19 cellular contexts compared by ENCODE assay signal in the genomic region with DNA sequence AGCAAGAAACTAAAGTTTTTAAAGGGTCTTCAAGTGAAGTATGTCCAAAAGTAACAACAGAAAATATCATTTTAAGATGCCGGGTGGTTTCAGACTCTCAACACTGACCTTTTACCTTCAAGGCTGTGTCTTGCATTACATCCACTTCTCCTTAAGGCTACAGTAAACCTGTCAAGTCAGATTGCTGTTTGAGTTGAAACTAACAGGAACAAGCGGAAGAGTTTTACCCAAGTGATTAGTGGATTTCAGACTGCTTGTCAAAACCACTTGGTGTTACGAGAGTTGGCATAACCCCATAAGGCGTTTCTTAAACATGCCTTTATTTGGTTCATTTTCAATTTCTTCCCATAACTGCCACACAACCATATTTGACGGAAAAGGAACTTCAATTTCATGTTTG.
A peak's percentile ranks its signal among the peaks of the same experiment; 100 is the strongest.
DNase-seq lines count a peak whose midpoint lies in the region; ATAC-seq, FAIRE-seq and TF ChIP-seq lines count a peak whose summit lies in the region.
"Had no signal": no experiment of that assay in that cellular context is flagged by ENCODE, and none has a peak within 500 bp of the region (broad histone marks: within the 10 kb centered on the region; RNA-seq: fewer than 3 reads in every experiment).

No MANE protein-coding gene starts in this region.

- no peaks in the 10 kb centered on the region for H3K27me3 ChIP-seq in adrenal gland
- H3K27me3 ChIP-seq: Peyer's patch had no signal

- no peaks in the 10 kb centered on the region for H3K4me1 ChIP-seq in adrenal gland (replicated peaks in 1 of 2)
- H3K4me1 ChIP-seq: Caco-2, Peyer's patch had no signal

- no peaks in the 10 kb centered on the region for H3K36me3 ChIP-seq in adrenal gland (replicated peaks in 1 of 2)
- H3K36me3 ChIP-seq: Peyer's patch had no signal

- DNase-seq in H54 (ENCODE audit: insufficient read length, low spot score) (no peak), NOMO-1 treated with dmso at 0.1 percent for 144 hours (lab: John Stamatoyannopoulos, UW; ENCODE audit: unreplicated experiment) (peak; percentile 15), fibroblast of villous mesenchyme (ENCODE audit: low read depth) (peak; percentile 68), retinal pigment epithelial cell (ENCODE audit: low read depth) (peak; percentile 99), GM12891 (ENCODE audit: insufficient read length, low spot score) (no peak), adrenal gland (no peak)
- DNase-seq: AML-193, Caco-2, DMS53, GDM1, NCI-H1092, NCI-H1694 treated with DMSO at 0.1 percent for 48 hours, NCI-H446, NCI-H774, Peyer's patch, Right ventricle myocardium superior had no signal

- H3K27ac ChIP-seq in adrenal gland, result no peak overlapping the region
- H3K27ac ChIP-seq: GM23248, KMS-11, Peyer's patch had no signal

- intact Hi-C loops in adrenal gland (cut with DNase I), result no loop called here

- ATAC-seq in HG03135 (IDR thresholded peaks at IDR 0.05; ENCODE audit: unreplicated experiment), result no peak

- H3K4me3 ChIP-seq in fibroblast of villous mesenchyme (ENCODE audit: low read depth, low read length) (no peak overlapping the region), retinal pigment epithelial cell (ENCODE audit: low read length) (no peak overlapping the region), adrenal gland (no peak overlapping the region)
- H3K4me3 ChIP-seq: GM23248, Peyer's patch had no signal

- TF ChIP-seq CTCF in fibroblast of villous mesenchyme (IDR thresholded peaks at IDR 0.05; ENCODE audit: insufficient read depth, low read depth, low read length) (no peak), retinal pigment epithelial cell (conservative IDR thresholded peaks at IDR 0.05; ENCODE audit: low read depth, low read length) (no peak), adrenal gland (IDR thresholded peaks at IDR 0.05) (no peak)

- FAIRE-seq in H54 (lab: Jason Lieb, UNC), result peak; percentile 80
- FAIRE-seq in GM12891 (lab: Jason Lieb, UNC), result no peak

- no peaks in the 10 kb centered on the region for H3K9me3 ChIP-seq in adrenal gland (replicated peaks in 1 of 3)
- H3K9me3 ChIP-seq: Caco-2, Peyer's patch had no signal

- 72 to 84% (median 73%) methylated on average over 5 of the region's 5 CpGs for WGBS in adrenal gland, 4 donors

- no peak for TF ChIP-seq POLR2A in H54 (IDR thresholded peaks at IDR 0.05; ENCODE audit: low read depth, low read length)
- no peak for TF ChIP-seq POLR2A in GM12891 (IDR thresholded peaks at IDR 0.05; ENCODE audit: low read depth, low read length)
- no peak for TF ChIP-seq POLR2A in adrenal gland (IDR thresholded peaks at IDR 0.05)

TF ChIP-seq in GM12891, 5 proteins besides CTCF, POLR2A, EP300 and RAD21:
- TF ChIP-seq PAX5 (IDR thresholded peaks at IDR 0.05; ENCODE audit: insufficient read depth, low read length, severe bottlenecking) (no peak), POLR2AphosphoS5 (IDR thresholded peaks at IDR 0.05; ENCODE audit: low read depth, low read length) (no peak), POU2F2 (IDR thresholded peaks at IDR 0.05; ENCODE audit: low read depth, low read length) (no peak), SPI1 (IDR thresholded peaks at IDR 0.05; ENCODE audit: low read depth, low read length) (no peak), TAF1 (IDR thresholded peaks at IDR 0.05; ENCODE audit: low read depth, low read length) (no peak)

Comparison
In these comparisons a context has a peak if more than half of its experiments do, and no peak if none do; other contexts are left out.
1. DNase-seq: peak in NOMO-1 treated with dmso at 0.1 percent for 144 hours (single experiment), fibroblast of villous mesenchyme (single experiment) and retinal pigment epithelial cell (single experiment); none in H54 (single experiment), GM12891 (single experiment) and adrenal gland (0 of 7).